Comparison of ENCODE assay signal across 12 cellular contexts in the genomic region with DNA sequence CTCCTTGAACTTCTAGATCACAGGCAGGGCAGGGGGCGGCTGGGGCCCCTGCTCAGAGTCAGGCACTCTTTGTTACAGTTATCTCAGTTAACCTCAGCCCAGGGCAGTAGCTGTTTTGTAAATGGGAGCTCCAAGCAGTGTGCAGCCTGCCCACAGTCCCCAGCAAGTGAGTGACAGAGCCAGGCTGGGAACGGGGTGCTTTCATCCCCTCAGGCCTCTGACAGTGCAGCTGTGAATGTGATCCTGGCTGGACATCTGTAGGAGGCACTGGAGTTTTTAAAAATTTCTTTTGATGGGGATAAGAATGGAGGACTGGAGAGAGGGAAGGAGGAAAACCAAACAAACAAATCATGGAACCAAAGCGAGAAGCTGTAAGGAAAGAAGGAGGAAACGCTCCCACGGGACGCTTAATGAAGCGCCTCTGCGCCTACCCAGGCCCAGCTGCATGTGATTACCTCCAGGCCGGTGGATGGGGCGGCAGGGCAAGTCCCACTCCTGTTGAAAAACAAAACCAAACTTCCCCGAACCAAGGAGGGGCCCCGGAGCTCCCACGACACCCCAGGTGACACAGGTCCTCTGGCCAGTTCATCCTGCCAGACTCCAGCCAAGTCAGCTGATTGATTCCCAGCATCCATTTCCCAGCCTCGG. TPM values are rescaled to one million over a fixed set of nuclear protein-coding genes. Genes with fewer than 3 reads are reported as not detected.
"Had no signal": no experiment of that assay in that cellular context is flagged by ENCODE, and none has a peak within 500 bp of the region (broad histone marks: within the 10 kb centered on the region; RNA-seq: fewer than 3 reads in every experiment).

No MANE protein-coding gene starts in this region.

- H3K4me3 ChIP-seq: lower lobe of right lung, smooth muscle cell had no signal

- H3K4me1 ChIP-seq: lower lobe of right lung had no signal

- H3K4me1 Mint-ChIP-seq: stimulated activated memory B cell treated with anti-CD40 and anti-IgM and Interleukin-4, amounts not matched to agents 10 μg/mL and 1 μg/mL and 100 μg/mL, for 72 hours had no signal

- H3K36me3 Mint-ChIP-seq: activated naive CD8-positive, alpha-beta T cell; stimulated activated memory B cell treated with anti-CD40 and anti-IgM and Interleukin-4, amounts not matched to agents 10 μg/mL and 1 μg/mL and 100 μg/mL, for 72 hours had no signal

- H3K4me3 Mint-ChIP-seq: activated naive CD8-positive, alpha-beta T cell; activated T-helper 1 cell treated with anti-CD3 and anti-CD28 coated beads, Interleukin-12 subunit alpha, Interleukin-12 subunit beta, Interleukin-2, Interleukin-4 antibody, amounts not matched to agents 30 ng/mL and 10 ng/mL and 1 ng/mL, durations not matched to agents 14 hours and 24 hours and 36 hours; effector memory CD8-positive, alpha-beta T cell; stimulated activated memory B cell treated with anti-CD40 and anti-IgM and Interleukin-4, amounts not matched to agents 10 μg/mL and 1 μg/mL and 100 μg/mL, for 72 hours had no signal

- H3K27ac ChIP-seq: lower lobe of right lung had no signal

- H3K9me3 ChIP-seq: lower lobe of right lung had no signal

- H3K9me3 Mint-ChIP-seq: activated T-helper 1 cell treated with anti-CD3 and anti-CD28 coated beads, Interleukin-12 subunit alpha, Interleukin-12 subunit beta, Interleukin-2, Interleukin-4 antibody, amounts not matched to agents 30 ng/mL and 10 ng/mL and 1 ng/mL, durations not matched to agents 14 hours and 24 hours and 36 hours; effector memory CD8-positive, alpha-beta T cell; stimulated activated memory B cell treated with anti-CD40 and anti-IgM and Interleukin-4, amounts not matched to agents 10 μg/mL and 1 μg/mL and 100 μg/mL, for 72 hours had no signal

- DNase-seq: activated CD4-positive, alpha-beta T cell treated with anti-CD3 and anti-CD28 coated beads, Interleukin-2, amount 50 U/mL, for 48 hours; effector memory CD8-positive, alpha-beta T cell; foreskin fibroblast; hippocampal formation; left colon; lower lobe of right lung; stimulated activated CD4-positive, alpha-beta T cell treated with anti-CD3 and anti-CD28 coated beads, Interleukin-4, amount 100 ng/mL, for 4 hours had no signal

- H3K36me3 ChIP-seq: lower lobe of right lung had no signal

- H3K27ac Mint-ChIP-seq: activated naive CD8-positive, alpha-beta T cell; activated T-helper 1 cell treated with anti-CD3 and anti-CD28 coated beads, Interleukin-12 subunit alpha, Interleukin-12 subunit beta, Interleukin-2, Interleukin-4 antibody, amounts not matched to agents 30 ng/mL and 10 ng/mL and 1 ng/mL, durations not matched to agents 14 hours and 24 hours and 36 hours; progenitor cell of endocrine pancreas; stimulated activated memory B cell treated with anti-CD40 and anti-IgM and Interleukin-4, amounts not matched to agents 10 μg/mL and 1 μg/mL and 100 μg/mL, for 72 hours had no signal

RNA-seq across cellular contexts. Expression of gene SCUBE1, which starts 40.6 kb away (rescaled TPM):
- total RNA-seq: activated T-helper 1 cell treated with anti-CD3 and anti-CD28 coated beads, Interleukin-12 subunit alpha, Interleukin-12 subunit beta, Interleukin-2, Interleukin-4 antibody, amounts not matched to agents 30 ng/mL and 10 ng/mL and 1 ng/mL, durations not matched to agents 14 hours and 24 hours and 36 hours had no signal
